In the genomic region with DNA sequence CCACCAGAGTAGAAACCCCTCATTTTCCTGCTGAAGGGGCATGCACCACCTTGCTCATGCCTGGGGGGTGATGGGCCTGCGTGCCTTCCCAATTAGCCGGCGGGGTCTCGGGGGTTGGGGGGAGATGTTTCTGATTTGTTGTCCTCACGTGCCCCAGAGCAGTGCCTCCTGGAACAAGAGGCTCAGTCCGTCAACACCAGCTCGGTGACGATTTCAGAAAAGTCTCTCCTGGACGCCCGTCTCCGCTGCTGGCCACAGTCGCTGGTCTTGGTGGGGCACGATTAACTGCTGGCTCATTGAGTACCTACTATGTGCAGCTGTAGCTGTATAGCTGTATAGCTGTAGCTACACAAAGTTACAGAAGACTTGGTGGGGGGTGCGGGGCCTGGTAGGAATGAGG, we compare ENCODE assay signal across 29 cellular contexts. TPM values are rescaled to one million over a fixed set of nuclear protein-coding genes. Genes with fewer than 3 reads are reported as not detected.
DNase-seq lines count a peak whose midpoint lies in the region; ATAC-seq, FAIRE-seq and TF ChIP-seq lines count a peak whose summit lies in the region.
"Had no signal": no experiment of that assay in that cellular context is flagged by ENCODE, and none has a peak within 500 bp of the region (broad histone marks: within the 10 kb centered on the region; RNA-seq: fewer than 3 reads in every experiment).

No MANE protein-coding gene starts in this region.

- TF ChIP-seq EP300 in suprapubic skin (IDR thresholded peaks at IDR 0.05): no peak

- peaks cover 47% of the 10 kb centered on the region for H3K4me1 Mint-ChIP-seq in astrocyte (ENCODE audit: low read depth, unreplicated experiment)

- H3K9me1 ChIP-seq in endothelial cell of umbilical vein (replicated peaks; ENCODE audit: control insufficient read depth, extremely low read depth, insufficient read depth, low read length): no peaks in the 10 kb centered on the region

- peaks cover 17% of the 10 kb centered on the region for H3K27me3 ChIP-seq in astrocyte (ENCODE audit: insufficient read depth, low read length)
- no peaks in the 10 kb centered on the region for H3K27me3 ChIP-seq in endothelial cell of umbilical vein (ENCODE audit: control insufficient read depth in 2 of 2, insufficient read depth in 2 of 2, low read length in 2 of 2)
- H3K27me3 ChIP-seq in pancreas: no peaks in the 10 kb centered on the region
- peaks cover 2% of the 10 kb centered on the region for H3K27me3 ChIP-seq in suprapubic skin
- H3K27me3 ChIP-seq: adrenal gland, cardiac muscle cell had no signal

- CTCF ChIA-PET in endothelial cell of umbilical vein (lab: Charles Lee): interaction anchor here (0.7 kb wide), 1 partner anchor 62 kb away, joined by 3 read pairs; no protein-coding TSS in a partner anchor

- POLR2A ChIA-PET in endothelial cell of umbilical vein (lab: Charles Lee): interaction anchor here (0.6 kb wide), 1 partner anchor 447 kb away, joined by 6 read pairs; no protein-coding TSS in a partner anchor

- no peak for FAIRE-seq in astrocyte (lab: Jason Lieb, UNC)
- FAIRE-seq in endothelial cell of umbilical vein (lab: Jason Lieb, UNC): no peak
- no peak for FAIRE-seq in pancreas (lab: Jason Lieb, UNC)
- FAIRE-seq: HepG2, kidney, small intestine, urothelium cell line had no signal

- no peak overlapping the region for H2AFZ ChIP-seq in astrocyte (ENCODE audit: low read depth, low read length)
- H2AFZ ChIP-seq in endothelial cell of umbilical vein (ENCODE audit: low read depth, low read length): no peak overlapping the region

- H4K20me1 ChIP-seq in astrocyte (ENCODE audit: insufficient read depth, low read length) (peaks cover 37% of the 10 kb centered on the region), endothelial cell of umbilical vein (replicated peaks; ENCODE audit: control insufficient read depth, extremely low read depth, insufficient read depth, low read length) (no peaks in the 10 kb centered on the region)

- no peak for ATAC-seq in pancreas
- ATAC-seq: foreskin keratinocyte, HepG2 had no signal

- H3K79me2 ChIP-seq in astrocyte (ENCODE audit: insufficient read depth, low read length) (peaks cover 85% of the 10 kb centered on the region), endothelial cell of umbilical vein (ENCODE audit: control insufficient read depth, insufficient read depth, low read length) (peaks cover 35% of the 10 kb centered on the region)

- H3K4me3 Mint-ChIP-seq in astrocyte (ENCODE audit: unreplicated experiment): peak overlapping the region; percentile 70
- H3K4me3 Mint-ChIP-seq: CD14-positive monocyte; H9; naive B cell; stimulated activated naive CD8-positive, alpha-beta T cell treated with anti-CD3 and anti-CD28 coated beads, Interleukin-15, Interleukin-2, amounts not matched to agents 100 ng/mL and 50 ng/mL, for 24 hours had no signal

- 42 to 45% methylated on average over 14 of the region's 14 CpGs for WGBS in pancreas, 2 donors
- WGBS in suprapubic skin: 82% methylated on average over 14 of the region's 14 CpGs

- TF ChIP-seq CTCF in astrocyte (IDR thresholded peaks at IDR 0.05; ENCODE audit: insufficient read depth, low read depth, low read length): no peak
- no peak for TF ChIP-seq CTCF in endothelial cell of umbilical vein (IDR thresholded peaks at IDR 0.05; ENCODE audit: extremely low read depth in 1 of 2, insufficient read depth in 1 of 2, low read depth in 1 of 2, low read length in 2 of 2)
- TF ChIP-seq CTCF in pancreas (IDR thresholded peaks at IDR 0.05): no peak
- TF ChIP-seq CTCF in suprapubic skin (IDR thresholded peaks at IDR 0.05): no peak

- H3K27ac ChIP-seq in astrocyte (ENCODE audit: low read depth, low read length): no peak overlapping the region
- no peak overlapping the region for H3K27ac ChIP-seq in endothelial cell of umbilical vein (ENCODE audit: insufficient read depth, low read depth, low read length)
- peak overlapping the region; percentile 18 to 66 (median 26) for H3K27ac ChIP-seq in pancreas
- H3K27ac ChIP-seq in suprapubic skin: peak overlapping the region; percentile 35
- H3K27ac ChIP-seq: adrenal gland, cardiac muscle cell, epithelial cell of prostate, foreskin keratinocyte, HL-60 had no signal

- peaks cover 30% of the 10 kb centered on the region for H3K36me3 Mint-ChIP-seq in astrocyte (ENCODE audit: low read depth, unreplicated experiment)
- H3K36me3 Mint-ChIP-seq: naive B cell had no signal

- H3K4me3 ChIP-seq in astrocyte (ENCODE audit: insufficient read depth, low read depth, low read length) (no peak overlapping the region), endothelial cell of umbilical vein (replicated peaks in 1 of 3; ENCODE audit: insufficient read depth in 1 of 3, low read depth in 1 of 3, low read length in 3 of 3) (no peak overlapping the region), pancreas (peak overlapping the region in 2 of 4 donors; percentile 52 to 53), suprapubic skin (peak overlapping the region; percentile 53)
- H3K4me3 ChIP-seq: adrenal gland, cardiac muscle cell had no signal

- no TSS peak for BruUV-seq in endothelial cell of umbilical vein (replicated peaks; lab: Mats Ljungman, UMichigan)

- H3K9ac ChIP-seq in astrocyte (ENCODE audit: low read length): no peak overlapping the region
- H3K9ac ChIP-seq in endothelial cell of umbilical vein (replicated peaks; ENCODE audit: extremely low read depth, insufficient read depth, low read length): no peak overlapping the region

- H3K9me3 ChIP-seq in astrocyte (ENCODE audit: insufficient read depth, low read depth, low read length) (no peaks in the 10 kb centered on the region), endothelial cell of umbilical vein (replicated peaks; ENCODE audit: control insufficient read depth, insufficient read depth, low read length) (no peaks in the 10 kb centered on the region), pancreas (no peaks in the 10 kb centered on the region), suprapubic skin (no peaks in the 10 kb centered on the region)
- H3K9me3 ChIP-seq: adrenal gland had no signal

- peaks cover 3% of the 10 kb centered on the region for H3K9me3 Mint-ChIP-seq in astrocyte (ENCODE audit: unreplicated experiment)
- H3K9me3 Mint-ChIP-seq: H9; naive B cell; stimulated activated naive CD8-positive, alpha-beta T cell treated with anti-CD3 and anti-CD28 coated beads, Interleukin-15, Interleukin-2, amounts not matched to agents 100 ng/mL and 50 ng/mL, for 24 hours had no signal

- H3K4me2 ChIP-seq in astrocyte (ENCODE audit: low read length) (peak overlapping the region; percentile 17), endothelial cell of umbilical vein (ENCODE audit: insufficient read depth, low read length) (peak overlapping the region; percentile 7)

- H3K4me1 ChIP-seq in astrocyte (ENCODE audit: insufficient read depth, low read length) (peaks cover 5% of the 10 kb centered on the region), endothelial cell of umbilical vein (ENCODE audit: control insufficient read depth, extremely low read depth, insufficient read depth, low read length) (peaks cover 73% of the 10 kb centered on the region), pancreas (peaks cover 1 to 46% (median 14%) of the 10 kb centered on the region in 3 donors), suprapubic skin (peaks cover 55% of the 10 kb centered on the region)

- dilution Hi-C loops in endothelial cell of umbilical vein (cut with MboI; ENCODE audit: extremely low pct_ligation_motif_present, low sequenced_read_pairs): no loop called here

- peaks cover 2% of the 10 kb centered on the region for H3K27me3 Mint-ChIP-seq in astrocyte (ENCODE audit: low read depth, unreplicated experiment)
- H3K27me3 Mint-ChIP-seq: stimulated activated naive CD8-positive, alpha-beta T cell treated with anti-CD3 and anti-CD28 coated beads, Interleukin-15, Interleukin-2, amounts not matched to agents 100 ng/mL and 50 ng/mL, for 24 hours had no signal

- intact Hi-C loops in endothelial cell of umbilical vein (cut with micrococcal nuclease) (loop anchor here (5.0 kb wide), 1 partner anchor 407 kb away; the partner anchor contains the start of gene GBX2), pancreas (cut with DNase I) (no loop called here)

- no peak for TF ChIP-seq POLR2A in endothelial cell of umbilical vein (IDR thresholded peaks at IDR 0.05; ENCODE audit: low read depth, low read length)
- TF ChIP-seq POLR2A in suprapubic skin (IDR thresholded peaks at IDR 0.05): no peak

- H3K27ac Mint-ChIP-seq in astrocyte (ENCODE audit: unreplicated experiment): no peak overlapping the region
- H3K27ac Mint-ChIP-seq: naive B cell; stimulated activated naive CD8-positive, alpha-beta T cell treated with anti-CD3 and anti-CD28 coated beads, Interleukin-15, Interleukin-2, amounts not matched to agents 100 ng/mL and 50 ng/mL, for 24 hours had no signal

- no peak for DNase-seq in astrocyte (ENCODE audit: low read depth)
- DNase-seq in endothelial cell of umbilical vein (ENCODE audit: low read depth, low spot score): peak; percentile 18
- DNase-seq in pancreas: no peak
- DNase-seq in suprapubic skin (ENCODE audit: low spot score in 2 of 2): no peak
- DNase-seq in OCI-M1 (lab: John Stamatoyannopoulos, UW): no peak
- no peak for DNase-seq in NCI-H2227 (lab: John Stamatoyannopoulos, UW; ENCODE audit: unreplicated experiment)
- no peak for DNase-seq in GF-D8 (lab: John Stamatoyannopoulos, UW)
- DNase-seq: activated CD8-positive, alpha-beta memory T cell treated with anti-CD3 and anti-CD28 coated beads, Interleukin-2, amount 50 U/mL, for 4 hours; activated effector memory CD4-positive, alpha-beta T cell treated with Interleukin-2 at 50 U/mL for 16 hours; adrenal gland; dorsolateral prefrontal cortex; foreskin keratinocyte; H9; kidney; naive B cell; NCI-H1092; NCI-H187 treated with DMSO at 0.1 percent for 48 hours; NCI-H345; NCI-H82; small intestine; stimulated activated CD4-positive, alpha-beta T cell treated with anti-CD3 and anti-CD28 coated beads, Interleukin-4, amount 100 ng/mL, for 1 hour; T-helper 9 cell had no signal

- H3K36me3 ChIP-seq in astrocyte (ENCODE audit: insufficient read depth, low read length): no peaks in the 10 kb centered on the region
- peaks cover 0 to 2% of the 10 kb centered on the region in 2 experiments for H3K36me3 ChIP-seq in endothelial cell of umbilical vein (ENCODE audit: control insufficient read depth in 2 of 2, extremely low read depth in 1 of 2, insufficient read depth in 2 of 2, low read length in 2 of 2)
- H3K36me3 ChIP-seq in pancreas: no peaks in the 10 kb centered on the region
- H3K36me3 ChIP-seq in suprapubic skin: no peaks in the 10 kb centered on the region
- H3K36me3 ChIP-seq: adrenal gland, cardiac muscle cell had no signal

RNA-seq across cellular contexts. Expression of gene ACKR3, which starts 4.4 kb away (rescaled TPM):
- total RNA-seq in astrocyte (72.7 and 88.3 TPM in 2 replicates), endothelial cell of umbilical vein (24.0 and 31.1 TPM in 2 replicates), pancreas (10 to 100 TPM in 5 of 6 donors, 1 to 10 TPM in 1; 9.1 to 30.3 (median 15.6) TPM), suprapubic skin (10 to 100 TPM; 15.8 to 51.5 (median 34.9) TPM)
- polyA plus RNA-seq in endothelial cell of umbilical vein (428 and 533 TPM in 2 replicates), pancreas (10 to 100 TPM in 1 of 2 donors, 1 to 10 TPM in 1; 6.2 to 12.6 TPM)
- polyA plus RNA-seq in endothelial cell of umbilical vein (2011; cell fraction: cytosol; rRNA removed): 141 and 146 TPM in 2 replicates
- 278 and 394 TPM in 2 replicates for polyA plus RNA-seq in endothelial cell of umbilical vein (2011; cell fraction: nucleus; rRNA removed)
- 30.1 and 30.4 TPM in 2 replicates for polyA plus RNA-seq in endothelial cell of umbilical vein (2012)
- 433 and 453 TPM in 2 replicates for polyA minus RNA-seq in endothelial cell of umbilical vein
- 0.61 TPM for polyA minus RNA-seq in endothelial cell of umbilical vein (2011; cell fraction: cytosol; rRNA and poly(A)+ RNA removed)
- polyA minus RNA-seq in endothelial cell of umbilical vein (2011; cell fraction: nucleus; rRNA and poly(A)+ RNA removed): 168 and 181 TPM in 2 replicates
- total RNA-seq: HepG2 had no signal
- polyA plus RNA-seq: HepG2 had no signal

Comparison
In these comparisons a context has a peak if more than half of its experiments do, and no peak if none do; other contexts are left out.
1. H3K27ac ChIP-seq: peak in pancreas (4 of 4) and suprapubic skin (single experiment); none in astrocyte (single experiment) and endothelial cell of umbilical vein (single experiment).